In genomic region chr12:5954661-5955060, GRCh38 we compare ENCODE assay signal across 25 cellular contexts. TPM values are rescaled to one million over a fixed set of nuclear protein-coding genes. Genes with fewer than 3 reads are reported as not detected.
"Had no signal": no experiment of that assay in that cellular context is flagged by ENCODE, and none has a peak within 500 bp of the region (broad histone marks: within the 10 kb centered on the region; RNA-seq: fewer than 3 reads in every experiment).

No MANE protein-coding gene starts in this region.

- FAIRE-seq: small intestine had no signal

- H3K36me3 ChIP-seq: ovary, right lobe of liver, sigmoid colon, thoracic aorta, thyroid gland, tibial nerve, uterus had no signal

- H3K9ac ChIP-seq: parathyroid adenoma had no signal

- ATAC-seq: naive thymus-derived CD8-positive, alpha-beta T cell; natural killer cell treated with Interleukin-12 subunit alpha and Interleukin-12 subunit beta and Interleukin-15 and Interleukin-18, amount 100 ng/mL, for 72 hours; psoas muscle; right cardiac atrium; right lobe of liver; stimulated activated effector memory CD8-positive, alpha-beta T cell treated with anti-CD3 and anti-CD28 coated beads, Interleukin-12 subunit alpha, Interleukin-12 subunit beta, amount 100 ng/mL, for 72 hours; stimulated activated naive B cell treated with anti-CD40 and anti-IgM and Interleukin-4, amounts not matched to agents 10 μg/mL and 1 μg/mL and 100 μg/mL, for 72 hours; upper lobe of right lung had no signal

- H3K9me3 ChIP-seq: ovary, psoas muscle, right lobe of liver, sigmoid colon, stomach, thyroid gland, tibial nerve, upper lobe of right lung, uterus had no signal

- H3K79me2 ChIP-seq: parathyroid adenoma had no signal

- H3K4me3 ChIP-seq: ovary, psoas muscle, right lobe of liver, sigmoid colon, stomach, thoracic aorta, thyroid gland, tibial nerve, upper lobe of right lung, uterus had no signal

- H3K27me3 ChIP-seq: right lobe of liver, thyroid gland, tibial nerve, uterus had no signal

- H3K27ac ChIP-seq: ovary, parathyroid adenoma, psoas muscle, right lobe of liver, sigmoid colon, stomach, thoracic aorta, thyroid gland, tibial nerve, upper lobe of right lung, uterus had no signal

- DNase-seq: naive thymus-derived CD8-positive, alpha-beta T cell; nephron progenitor cell; occipital lobe; ovary; posterior cingulate gyrus; psoas muscle; right cardiac atrium; right lobe of liver; sigmoid colon; small intestine; stimulated activated CD4-positive, alpha-beta T cell treated with anti-CD3 and anti-CD28 coated beads, Interleukin-15, amount 100 ng/mL, for 24 hours; stimulated activated CD4-positive, alpha-beta T cell treated with anti-CD3 and anti-CD28 coated beads, Interleukin-2, amount 100 ng/mL, for 24 hours; stimulated activated CD4-positive, alpha-beta T cell treated with anti-CD3 and anti-CD28 coated beads, Interleukin-2, amount 100 ng/mL, for 48 hours; stimulated activated CD4-positive, alpha-beta T cell treated with anti-CD3 and anti-CD28 coated beads, Interleukin-4, amount 100 ng/mL, for 24 hours; stimulated activated naive B cell treated with anti-CD40 and anti-IgM and Interleukin-4, amounts not matched to agents 10 μg/mL and 1 μg/mL and 100 μg/mL, for 72 hours; stimulated activated naive CD4-positive, alpha-beta T cell treated with Interleukin-2 at 50 U/mL for 16 hours; stomach; thyroid gland; upper lobe of right lung; uterus had no signal

- H3K4me1 ChIP-seq: parathyroid adenoma, psoas muscle, right lobe of liver, sigmoid colon, stomach, thyroid gland, tibial nerve, upper lobe of right lung, uterus had no signal

- H2AFZ ChIP-seq: parathyroid adenoma had no signal

RNA-seq across cellular contexts. Expression of gene ANO2, which starts 9.6 kb away (rescaled TPM):
- total RNA-seq: naive thymus-derived CD8-positive, alpha-beta T cell; natural killer cell treated with Interleukin-12 subunit alpha and Interleukin-12 subunit beta and Interleukin-15 and Interleukin-18, amount 100 ng/mL, for 72 hours had no signal
- polyA plus RNA-seq: naive thymus-derived CD8-positive, alpha-beta T cell had no signal
